Comparison of ENCODE assay signal across 1 cellular context in genomic region chr3:11770477-11771381, GRCh38.
A peak's percentile ranks its signal among the peaks of the same experiment; 100 is the strongest.
TF ChIP-seq lines count a peak whose summit lies in the region.

No MANE protein-coding gene starts in this region.

TF ChIP-seq in HEK293, 187 proteins besides CTCF, POLR2A, EP300 and RAD21 (continued from another document):
- TF ChIP-seq ZSCAN4 (tag by site-specific recombination; IDR thresholded peaks at IDR 0.05) (no peak), ZNF692 (tag by site-specific recombination; IDR thresholded peaks at IDR 0.05) (no peak), SP7 (tag by site-specific recombination; IDR thresholded peaks at IDR 0.05) (peak; percentile 59; the same call in 1 of the 2 replicates), ZNF629 (tag by site-specific recombination; IDR thresholded peaks at IDR 0.05) (peak; percentile 36; the same call in 1 of the 2 replicates), KLF17 (tag by site-specific recombination; IDR thresholded peaks at IDR 0.05) (peak; percentile 92), ZBTB8A (tag by site-specific recombination; IDR thresholded peaks at IDR 0.05) (peak; percentile 20; the same call in 1 of the 2 replicates), SCRT2 (tag by site-specific recombination; IDR thresholded peaks at IDR 0.05) (peak; percentile 93), ZBTB10 (tag by site-specific recombination; IDR thresholded peaks at IDR 0.05) (0 out of 2 replicates have a peak, but pooled peaks have one; percentile 28), ZNF558 (tag by site-specific recombination; IDR thresholded peaks at IDR 0.05) (no peak), ZXDB (tag by site-specific recombination; IDR thresholded peaks at IDR 0.05) (peak; percentile 50; the same call in 1 of the 2 replicates), ZNF18 (tag by site-specific recombination; IDR thresholded peaks at IDR 0.05) (0 out of 2 replicates have a peak, but pooled peaks have one; percentile 10), ZNF335 (tag by site-specific recombination; conservative IDR thresholded peaks at IDR 0.05) (peak; percentile 64), ZNF449 (tag by site-specific recombination; IDR thresholded peaks at IDR 0.05) (peak; percentile 94), ZNF610 (tag by site-specific recombination; IDR thresholded peaks at IDR 0.05; ENCODE audit: borderline replicate concordance) (peak; percentile 44; the same call in 1 of the 2 replicates), ZNF292 (tag by site-specific recombination; IDR thresholded peaks at IDR 0.05; ENCODE audit: borderline replicate concordance, low read depth) (no peak), ZNF600 (tag by site-specific recombination; IDR thresholded peaks at IDR 0.05) (0 out of 2 replicates have a peak, but pooled peaks have one; percentile 9), SP2 (tag by site-specific recombination; IDR thresholded peaks at IDR 0.05) (peak; percentile 70), ZNF398 (tag by site-specific recombination; IDR thresholded peaks at IDR 0.05) (0 out of 2 replicates have a peak, but pooled peaks have one; percentile 7), ZNF518A (tag by site-specific recombination; conservative IDR thresholded peaks at IDR 0.05; ENCODE audit: low read depth) (peak; percentile 37; the same call in 1 of the 2 replicates), KLF9 (tag by site-specific recombination; IDR thresholded peaks at IDR 0.05; ENCODE audit: low read depth) (peak; percentile 35; the same call in 1 of the 2 replicates), PRDM10 (tag by site-specific recombination; IDR thresholded peaks at IDR 0.05) (peak; percentile 98), SCRT1 (tag by site-specific recombination; IDR thresholded peaks at IDR 0.05; ENCODE audit: borderline replicate concordance) (peak; percentile 84)
